In genomic region chr4:147019061-147019460, GRCh38 we compare ENCODE assay signal across 8 cellular contexts.
A peak's percentile ranks its signal among the peaks of the same experiment; 100 is the strongest.
DNase-seq lines count a peak whose midpoint lies in the region; ATAC-seq and TF ChIP-seq lines count a peak whose summit lies in the region.

No MANE protein-coding gene starts in this region.

- no peak for TF ChIP-seq POLR2A in NB4 (IDR thresholded peaks at IDR 0.05; ENCODE audit: extremely low read depth, insufficient read length)

- no peak overlapping the region for H3K4me3 ChIP-seq in NB4 (ENCODE audit: low read depth, low read length)
- H3K4me3 ChIP-seq in thoracic aorta = no peak overlapping the region

- H3K9me3 ChIP-seq in thoracic aorta = no peaks in the 10 kb centered on the region

- peaks cover 0 to 9% of the 10 kb centered on the region in 2 donors for H3K4me1 ChIP-seq in thoracic aorta (ENCODE audit: control insufficient read depth in 1 of 2, low read depth in 2 of 2)

- no peak overlapping the region for H3K27ac ChIP-seq in thoracic aorta

- no peak overlapping the region for H3K4me3 Mint-ChIP-seq in endothelial cell (ENCODE audit: unreplicated experiment)

- no peaks in the 10 kb centered on the region for H3K36me3 Mint-ChIP-seq in endothelial cell (ENCODE audit: low read depth, unreplicated experiment)

- H3K4me1 Mint-ChIP-seq in endothelial cell (ENCODE audit: unreplicated experiment) = no peaks in the 10 kb centered on the region

- H3K27ac Mint-ChIP-seq in endothelial cell (ENCODE audit: unreplicated experiment) = no peak overlapping the region

- DNase-seq in NCI-H345 (lab: John Stamatoyannopoulos, UW) (peak; percentile 5), NCI-H345 treated with DMSO at 0.1 percent for 48 hours (lab: John Stamatoyannopoulos, UW; ENCODE audit: unreplicated experiment) (no peak), HCEC 1CT (peak; percentile 29), NB4 (ENCODE audit: low read depth) (peak; percentile 48), endothelial cell (ENCODE audit: low spot score) (peak; percentile 68), myocyte (ENCODE audit: low read depth) (peak; percentile 86), thoracic aorta (ENCODE audit: low spot score) (peak; percentile 20)
- DNase-seq in activated CD8-positive, alpha-beta memory T cell treated with anti-CD3 and anti-CD28 coated beads for 48 hours (ENCODE audit: low read depth in 2 of 3, low spot score in 2 of 3) = peak; percentile 1 to 29 (median 11)

- H3K27me3 ChIP-seq in thoracic aorta (replicated peaks; ENCODE audit: insufficient read depth) = no peaks in the 10 kb centered on the region

- H3K36me3 ChIP-seq in thoracic aorta = no peaks in the 10 kb centered on the region

- peak; percentile 52 for TF ChIP-seq CTCF in NB4 (IDR thresholded peaks at IDR 0.05; ENCODE audit: low read depth, low read length)
- TF ChIP-seq CTCF in endothelial cell (IDR thresholded peaks at IDR 0.05; ENCODE audit: unreplicated experiment) = peak; percentile 56
- TF ChIP-seq CTCF in thoracic aorta (IDR thresholded peaks at IDR 0.05) = peak; percentile 67

- peaks cover 5% of the 10 kb centered on the region for H3K27me3 Mint-ChIP-seq in endothelial cell (ENCODE audit: unreplicated experiment)

- H3K9me3 Mint-ChIP-seq in endothelial cell (ENCODE audit: unreplicated experiment) = no peaks in the 10 kb centered on the region

- peak; percentile 64 for ATAC-seq in thoracic aorta (ENCODE audit: insufficient number of reproducible peaks, low FRiP score, low read depth)
